ENCODE assay signal across 2 cellular contexts in the genomic region with DNA sequence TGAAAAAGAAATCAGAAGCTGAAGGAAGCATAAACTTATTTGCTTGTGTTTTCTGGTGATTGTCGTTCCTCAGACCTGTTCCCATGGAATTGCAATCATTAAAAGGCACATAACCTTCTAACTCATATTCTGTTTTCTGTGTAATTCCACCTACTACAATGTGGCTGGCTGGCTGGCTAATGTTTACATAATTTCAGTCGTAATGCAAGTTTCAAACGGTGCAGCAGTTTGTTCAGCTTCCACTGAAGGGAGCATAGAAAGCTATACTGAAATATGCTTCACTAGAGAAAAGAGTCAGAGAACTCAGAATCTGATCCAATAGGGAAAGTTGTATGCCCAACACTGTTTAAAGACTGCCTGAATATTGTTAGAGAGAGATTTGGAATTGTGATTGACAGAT.
TF ChIP-seq lines count a peak whose summit lies in the region.

No MANE protein-coding gene starts in this region.

TF ChIP-seq in IMR-90, 13 proteins besides CTCF, POLR2A, EP300 and RAD21:
- TF ChIP-seq CEBPB (IDR thresholded peaks at IDR 0.05; ENCODE audit: low read depth, low read length) (no peak), BHLHE40 (IDR thresholded peaks at IDR 0.05; ENCODE audit: low read depth, low read length) (no peak), MXI1 (IDR thresholded peaks at IDR 0.05; ENCODE audit: borderline replicate concordance, low read depth, low read length) (no peak), RCOR1 (IDR thresholded peaks at IDR 0.05; ENCODE audit: insufficient replicate concordance, low read length) (no peak), RFX5 (IDR thresholded peaks at IDR 0.05; ENCODE audit: low read depth, low read length) (no peak), NFE2L2 (IDR thresholded peaks at IDR 0.05; ENCODE audit: low read depth, low read length) (no peak)
- TF ChIP-seq, protein P1, sequence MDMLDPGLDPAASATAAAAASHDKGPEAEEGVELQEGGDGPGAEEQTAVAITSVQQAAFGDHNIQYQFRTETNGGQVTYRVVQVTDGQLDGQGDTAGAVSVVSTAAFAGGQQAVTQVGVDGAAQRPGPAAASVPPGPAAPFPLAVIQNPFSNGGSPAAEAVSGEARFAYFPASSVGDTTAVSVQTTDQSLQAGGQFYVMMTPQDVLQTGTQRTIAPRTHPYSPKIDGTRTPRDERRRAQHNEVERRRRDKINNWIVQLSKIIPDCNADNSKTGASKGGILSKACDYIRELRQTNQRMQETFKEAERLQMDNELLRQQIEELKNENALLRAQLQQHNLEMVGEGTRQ (IDR thresholded peaks at IDR 0.05; ENCODE audit: low read depth, low read length) = no peak
TF ChIP-seq in IMR-90: peak in this region for 0.

TF ChIP-seq in H1, 55 proteins besides CTCF, POLR2A, EP300 and RAD21:
- TF ChIP-seq CBX8 (IDR thresholded peaks at IDR 0.05; ENCODE audit: borderline replicate concordance, low read depth, low read length) = no peak
- no peak for TF ChIP-seq KDM5A (IDR thresholded peaks at IDR 0.05; ENCODE audit: low read length)
- TF ChIP-seq PHF8 (conservative IDR thresholded peaks at IDR 0.05; ENCODE audit: low read depth, low read length) = no peak
- TF ChIP-seq RXRA (IDR thresholded peaks at IDR 0.05; ENCODE audit: insufficient read depth, low read depth, low read length) = no peak
- TF ChIP-seq, protein P2, sequence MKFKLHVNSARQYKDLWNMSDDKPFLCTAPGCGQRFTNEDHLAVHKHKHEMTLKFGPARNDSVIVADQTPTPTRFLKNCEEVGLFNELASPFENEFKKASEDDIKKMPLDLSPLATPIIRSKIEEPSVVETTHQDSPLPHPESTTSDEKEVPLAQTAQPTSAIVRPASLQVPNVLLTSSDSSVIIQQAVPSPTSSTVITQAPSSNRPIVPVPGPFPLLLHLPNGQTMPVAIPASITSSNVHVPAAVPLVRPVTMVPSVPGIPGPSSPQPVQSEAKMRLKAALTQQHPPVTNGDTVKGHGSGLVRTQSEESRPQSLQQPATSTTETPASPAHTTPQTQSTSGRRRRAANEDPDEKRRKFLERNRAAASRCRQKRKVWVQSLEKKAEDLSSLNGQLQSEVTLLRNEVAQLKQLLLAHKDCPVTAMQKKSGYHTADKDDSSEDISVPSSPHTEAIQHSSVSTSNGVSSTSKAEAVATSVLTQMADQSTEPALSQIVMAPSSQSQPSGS (IDR thresholded peaks at IDR 0.05; ENCODE audit: low read length) = no peak
- no peak for TF ChIP-seq CBX5 (IDR thresholded peaks at IDR 0.05; ENCODE audit: low read depth, low read length)
- no peak for TF ChIP-seq KDM4A (IDR thresholded peaks at IDR 0.05; ENCODE audit: low read depth, low read length, severe bottlenecking)
- TF ChIP-seq BCL11A (IDR thresholded peaks at IDR 0.05; ENCODE audit: low read depth in 2 of 2, low read length in 2 of 2) = no peak
- TF ChIP-seq, protein P3, sequence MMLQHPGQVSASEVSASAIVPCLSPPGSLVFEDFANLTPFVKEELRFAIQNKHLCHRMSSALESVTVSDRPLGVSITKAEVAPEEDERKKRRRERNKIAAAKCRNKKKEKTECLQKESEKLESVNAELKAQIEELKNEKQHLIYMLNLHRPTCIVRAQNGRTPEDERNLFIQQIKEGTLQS (IDR thresholded peaks at IDR 0.05; ENCODE audit: insufficient read depth, low read depth, low read length) = no peak
- TF ChIP-seq EGR1 (IDR thresholded peaks at IDR 0.05; ENCODE audit: borderline replicate concordance, low read depth, low read length) = no peak
- TF ChIP-seq HDAC6 (IDR thresholded peaks at IDR 0.05; ENCODE audit: low read depth, low read length) = no peak
- no peak for TF ChIP-seq ZNF274 (IDR thresholded peaks at IDR 0.05; ENCODE audit: borderline replicate concordance, extremely low read depth, low read length)
- TF ChIP-seq SIX5 (IDR thresholded peaks at IDR 0.05; ENCODE audit: low read depth, low read length) = no peak
- no peak for TF ChIP-seq ASH2L (IDR thresholded peaks at IDR 0.05; ENCODE audit: low read length)
- TF ChIP-seq SP4 (IDR thresholded peaks at IDR 0.05; ENCODE audit: low read length) = no peak
- TF ChIP-seq YY1 (IDR thresholded peaks at IDR 0.05; ENCODE audit: low read depth, low read length) = no peak
